Comparison of ENCODE assay signal across 14 cellular contexts in genomic region chr1:114564141-114564540, GRCh38. TPM values are rescaled to one million over a fixed set of nuclear protein-coding genes. Genes with fewer than 3 reads are reported as not detected.
DNase-seq lines count a peak whose midpoint lies in the region.
"Had no signal": no experiment of that assay in that cellular context is flagged by ENCODE, and none has a peak within 500 bp of the region (broad histone marks: within the 10 kb centered on the region; RNA-seq: fewer than 3 reads in every experiment).

No MANE protein-coding gene starts in this region.

- DNase-seq in inferior parietal cortex (ENCODE audit: extremely low spot score) (peak; percentile 14), pons (ENCODE audit: low spot score) (peak; percentile 90), DMS79 (lab: John Stamatoyannopoulos, UW) (no peak), NCI-H345 treated with DMSO at 0.1 percent for 48 hours (lab: John Stamatoyannopoulos, UW; ENCODE audit: unreplicated experiment) (no peak), SKM-1 treated with dmso at 0.1 percent for 144 hours (lab: John Stamatoyannopoulos, UW; ENCODE audit: unreplicated experiment) (no peak)
- DNase-seq: ACHN; Caco-2; CD4-positive, alpha-beta T cell; GDM1; GM23248; HCEC 1CT had no signal

- H3K27ac ChIP-seq in cingulate gyrus (ENCODE audit: low read depth, low read length) (peak overlapping the region; percentile 13), temporal lobe (ENCODE audit: low read depth, low read length) (peak overlapping the region; percentile 17)
- H3K27ac ChIP-seq: C4-2B, GM23248 had no signal

RNA-seq across cellular contexts. Expression of gene BCAS2, which starts 17.3 kb away (rescaled TPM):
- 46.0 TPM for total RNA-seq in temporal lobe

RNA-seq across cellular contexts. Expression of gene TRIM33, which starts 53.1 kb away (rescaled TPM):
- 76.0 TPM for total RNA-seq in temporal lobe

Comparison
In these comparisons a context has a peak if more than half of its experiments do, and no peak if none do; other contexts are left out.
1. DNase-seq: peak in inferior parietal cortex (single experiment) and pons (single experiment); none in DMS79 (single experiment), NCI-H345 treated with DMSO at 0.1 percent for 48 hours (single experiment) and SKM-1 treated with dmso at 0.1 percent for 144 hours (single experiment).